Comparison of ENCODE assay signal across 1 cellular context in the genomic region with DNA sequence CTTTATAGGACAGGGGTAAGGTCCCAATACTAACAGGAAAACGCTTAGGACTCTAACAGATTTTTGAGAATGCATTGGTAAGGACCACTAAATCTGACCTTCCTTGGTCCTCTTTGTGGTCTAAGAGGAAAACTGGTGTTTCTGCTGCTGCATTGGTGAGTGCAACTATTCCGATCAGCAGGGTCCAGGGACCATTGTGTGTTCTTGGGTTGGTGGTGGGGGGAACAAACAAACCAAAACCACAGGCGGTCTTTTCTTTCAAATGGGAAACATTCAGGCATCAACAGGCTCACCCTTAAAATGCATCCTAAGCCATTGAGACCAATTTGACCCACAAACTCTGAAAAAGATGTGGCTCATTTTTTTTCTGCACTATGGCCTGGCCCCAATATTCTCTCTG.
TF ChIP-seq lines count a peak whose summit lies in the region.

No MANE protein-coding gene starts in this region.

TF ChIP-seq in GM23338, 12 proteins besides CTCF, POLR2A, EP300 and RAD21 (continued from another document):
- TF ChIP-seq, protein P1, sequence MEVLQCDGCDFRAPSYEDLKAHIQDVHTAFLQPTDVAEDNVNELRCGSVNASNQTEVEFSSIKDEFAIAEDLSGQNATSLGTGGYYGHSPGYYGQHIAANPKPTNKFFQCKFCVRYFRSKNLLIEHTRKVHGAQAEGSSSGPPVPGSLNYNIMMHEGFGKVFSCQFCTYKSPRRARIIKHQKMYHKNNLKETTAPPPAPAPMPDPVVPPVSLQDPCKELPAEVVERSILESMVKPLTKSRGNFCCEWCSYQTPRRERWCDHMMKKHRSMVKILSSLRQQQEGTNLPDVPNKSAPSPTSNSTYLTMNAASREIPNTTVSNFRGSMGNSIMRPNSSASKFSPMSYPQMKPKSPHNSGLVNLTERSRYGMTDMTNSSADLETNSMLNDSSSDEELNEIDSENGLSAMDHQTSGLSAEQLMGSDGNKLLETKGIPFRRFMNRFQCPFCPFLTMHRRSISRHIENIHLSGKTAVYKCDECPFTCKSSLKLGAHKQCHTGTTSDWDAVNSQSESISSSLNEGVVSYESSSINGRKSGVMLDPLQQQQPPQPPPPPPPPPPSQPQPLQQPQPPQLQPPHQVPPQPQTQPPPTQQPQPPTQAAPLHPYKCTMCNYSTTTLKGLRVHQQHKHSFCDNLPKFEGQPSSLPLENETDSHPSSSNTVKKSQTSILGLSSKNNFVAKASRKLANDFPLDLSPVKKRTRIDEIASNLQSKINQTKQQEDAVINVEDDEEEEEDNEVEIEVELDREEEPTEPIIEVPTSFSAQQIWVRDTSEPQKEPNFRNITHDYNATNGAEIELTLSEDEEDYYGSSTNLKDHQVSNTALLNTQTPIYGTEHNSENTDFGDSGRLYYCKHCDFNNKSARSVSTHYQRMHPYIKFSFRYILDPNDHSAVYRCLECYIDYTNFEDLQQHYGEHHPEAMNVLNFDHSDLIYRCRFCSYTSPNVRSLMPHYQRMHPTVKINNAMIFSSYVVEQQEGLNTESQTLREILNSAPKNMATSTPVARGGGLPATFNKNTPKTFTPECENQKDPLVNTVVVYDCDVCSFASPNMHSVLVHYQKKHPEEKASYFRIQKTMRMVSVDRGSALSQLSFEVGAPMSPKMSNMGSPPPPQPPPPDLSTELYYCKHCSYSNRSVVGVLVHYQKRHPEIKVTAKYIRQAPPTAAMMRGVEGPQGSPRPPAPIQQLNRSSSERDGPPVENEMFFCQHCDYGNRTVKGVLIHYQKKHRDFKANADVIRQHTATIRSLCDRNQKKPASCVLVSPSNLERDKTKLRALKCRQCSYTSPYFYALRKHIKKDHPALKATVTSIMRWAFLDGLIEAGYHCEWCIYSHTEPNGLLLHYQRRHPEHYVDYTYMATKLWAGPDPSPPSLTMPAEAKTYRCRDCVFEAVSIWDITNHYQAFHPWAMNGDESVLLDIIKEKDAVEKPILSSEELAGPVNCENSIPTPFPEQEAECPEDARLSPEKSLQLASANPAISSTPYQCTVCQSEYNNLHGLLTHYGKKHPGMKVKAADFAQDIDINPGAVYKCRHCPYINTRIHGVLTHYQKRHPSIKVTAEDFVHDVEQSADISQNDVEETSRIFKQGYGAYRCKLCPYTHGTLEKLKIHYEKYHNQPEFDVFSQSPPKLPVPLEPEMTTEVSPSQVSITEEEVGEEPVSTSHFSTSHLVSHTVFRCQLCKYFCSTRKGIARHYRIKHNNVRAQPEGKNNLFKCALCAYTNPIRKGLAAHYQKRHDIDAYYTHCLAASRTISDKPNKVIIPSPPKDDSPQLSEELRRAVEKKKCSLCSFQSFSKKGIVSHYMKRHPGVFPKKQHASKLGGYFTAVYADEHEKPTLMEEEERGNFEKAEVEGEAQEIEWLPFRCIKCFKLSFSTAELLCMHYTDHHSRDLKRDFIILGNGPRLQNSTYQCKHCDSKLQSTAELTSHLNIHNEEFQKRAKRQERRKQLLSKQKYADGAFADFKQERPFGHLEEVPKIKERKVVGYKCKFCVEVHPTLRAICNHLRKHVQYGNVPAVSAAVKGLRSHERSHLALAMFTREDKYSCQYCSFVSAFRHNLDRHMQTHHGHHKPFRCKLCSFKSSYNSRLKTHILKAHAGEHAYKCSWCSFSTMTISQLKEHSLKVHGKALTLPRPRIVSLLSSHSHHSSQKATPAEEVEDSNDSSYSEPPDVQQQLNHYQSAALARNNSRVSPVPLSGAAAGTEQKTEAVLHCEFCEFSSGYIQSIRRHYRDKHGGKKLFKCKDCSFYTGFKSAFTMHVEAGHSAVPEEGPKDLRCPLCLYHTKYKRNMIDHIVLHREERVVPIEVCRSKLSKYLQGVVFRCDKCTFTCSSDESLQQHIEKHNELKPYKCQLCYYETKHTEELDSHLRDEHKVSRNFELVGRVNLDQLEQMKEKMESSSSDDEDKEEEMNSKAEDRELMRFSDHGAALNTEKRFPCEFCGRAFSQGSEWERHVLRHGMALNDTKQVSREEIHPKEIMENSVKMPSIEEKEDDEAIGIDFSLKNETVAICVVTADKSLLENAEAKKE (CRISPR knock-in tag; IDR thresholded peaks at IDR 0.05): peak; percentile 73
